In genomic region chr6:227074-227782, GRCh38 we compare ENCODE assay signal across 10 cellular contexts.
A peak's percentile ranks its signal among the peaks of the same experiment; 100 is the strongest.
DNase-seq lines count a peak whose midpoint lies in the region; ATAC-seq, FAIRE-seq and TF ChIP-seq lines count a peak whose summit lies in the region.
"Had no signal": no experiment of that assay in that cellular context is flagged by ENCODE, and none has a peak within 500 bp of the region (broad histone marks: within the 10 kb centered on the region; RNA-seq: fewer than 3 reads in every experiment).

No MANE protein-coding gene starts in this region.

- no peak for FAIRE-seq in small intestine (lab: Jason Lieb, UNC)
- FAIRE-seq: bronchial epithelial cell had no signal

- peak overlapping the region; percentile 94 for H3K27ac Mint-ChIP-seq in stimulated activated naive B cell treated with anti-CD40 and anti-IgM and Interleukin-4, amounts not matched to agents 10 μg/mL and 1 μg/mL and 100 μg/mL, for 72 hours

- peaks cover 0 to 21% (median 6%) of the 10 kb centered on the region in 9 donors for H3K4me1 ChIP-seq in heart right ventricle
- no peaks in the 10 kb centered on the region for H3K4me1 ChIP-seq in small intestine (ENCODE audit: control insufficient read depth in 2 of 2, insufficient read depth in 1 of 2, low read depth in 1 of 2, low read length in 1 of 2)
- H3K4me1 ChIP-seq: Caco-2 had no signal

- WGBS in heart right ventricle, 2 donors = 81 to 83% methylated on average over 17 of the region's 17 CpGs
- WGBS in small intestine, 3 donors = 80 to 92% (median 81%) methylated on average over 17 of the region's 17 CpGs

- H3K36me3 Mint-ChIP-seq in stimulated activated naive B cell treated with anti-CD40 and anti-IgM and Interleukin-4, amounts not matched to agents 10 μg/mL and 1 μg/mL and 100 μg/mL, for 72 hours = peaks cover 0 to 2% of the 10 kb centered on the region in 2 donors

- H3K27me3 Mint-ChIP-seq in stimulated activated naive B cell treated with anti-CD40 and anti-IgM and Interleukin-4, amounts not matched to agents 10 μg/mL and 1 μg/mL and 100 μg/mL, for 72 hours = no peaks in the 10 kb centered on the region

- no peaks in the 10 kb centered on the region for H3K36me3 ChIP-seq in heart right ventricle
- no peaks in the 10 kb centered on the region for H3K36me3 ChIP-seq in small intestine (ENCODE audit: control insufficient read depth in 2 of 2, insufficient read depth in 2 of 2, low read length in 2 of 2)

- H3K27ac ChIP-seq in heart right ventricle = no peak overlapping the region
- H3K27ac ChIP-seq in small intestine (ENCODE audit: low read depth in 1 of 2, low read length in 1 of 2) = no peak overlapping the region

- H3K27me3 ChIP-seq in heart right ventricle (peaks cover 0 to 4% (median 0%) of the 10 kb centered on the region in 7 donors), small intestine (ENCODE audit: control insufficient read depth in 2 of 2, insufficient read depth in 2 of 2, low read length in 2 of 2) (no peaks in the 10 kb centered on the region)

- H3K9me3 Mint-ChIP-seq in stimulated activated naive B cell treated with anti-CD40 and anti-IgM and Interleukin-4, amounts not matched to agents 10 μg/mL and 1 μg/mL and 100 μg/mL, for 72 hours = no peaks in the 10 kb centered on the region

- peak in 5 of 9 donors; percentile 11 to 37 (median 23) for TF ChIP-seq CTCF in heart right ventricle (IDR thresholded peaks at IDR 0.05)

- H3K4me1 Mint-ChIP-seq in stimulated activated naive B cell treated with anti-CD40 and anti-IgM and Interleukin-4, amounts not matched to agents 10 μg/mL and 1 μg/mL and 100 μg/mL, for 72 hours = peaks cover 51 to 77% of the 10 kb centered on the region in 2 donors

- H3K9me3 ChIP-seq in heart right ventricle = peaks cover 0 to 5% (median 0%) of the 10 kb centered on the region in 11 donors
- no peaks in the 10 kb centered on the region for H3K9me3 ChIP-seq in small intestine (ENCODE audit: control insufficient read depth, low read depth)
- H3K9me3 ChIP-seq: Caco-2 had no signal

- peak in 3 of 8 donors; percentile 26 to 52 (median 45) for ATAC-seq in heart right ventricle
- no peak for ATAC-seq in Right ventricle myocardium superior (ENCODE audit: poor library complexity)
- peak; percentile 34 for ATAC-seq in HG02763 (IDR thresholded peaks at IDR 0.05; ENCODE audit: unreplicated experiment)
- ATAC-seq in stimulated activated naive B cell treated with anti-CD40 and anti-IgM and Interleukin-4, amounts not matched to agents 10 μg/mL and 1 μg/mL and 100 μg/mL, for 72 hours (replicated peaks) = peak; percentile 76 to 86
- ATAC-seq in left colon = no peak

- intact Hi-C loops in heart right ventricle (cut with DNase I) (no loop called here), Right ventricle myocardium superior (cut with DNase I) (no loop called here), left colon (cut with DNase I, micrococcal nuclease) (no loop called here)

- H3K4me3 Mint-ChIP-seq in stimulated activated naive B cell treated with anti-CD40 and anti-IgM and Interleukin-4, amounts not matched to agents 10 μg/mL and 1 μg/mL and 100 μg/mL, for 72 hours = peak overlapping the region; percentile 21 to 41

- peak overlapping the region in 1 of 10 donors; percentile 8 for H3K4me3 ChIP-seq in heart right ventricle
- no peak overlapping the region for H3K4me3 ChIP-seq in small intestine (ENCODE audit: low read depth in 1 of 2, low read length in 2 of 2)

- no peak for DNase-seq in heart right ventricle
- DNase-seq in Right ventricle myocardium superior = no peak
- DNase-seq in activated CD8-positive, alpha-beta memory T cell treated with anti-CD3 and anti-CD28 coated beads, Interleukin-2, amount 50 U/mL, for 48 hours = peak; percentile 54
- peak; percentile 78 for DNase-seq in stimulated activated naive B cell treated with anti-CD40 and anti-IgM and Interleukin-4, amounts not matched to agents 10 μg/mL and 1 μg/mL and 100 μg/mL, for 72 hours
- no peak for DNase-seq in left colon
- no peak for DNase-seq in AG08396 (ENCODE audit: low spot score)
- no peak for DNase-seq in small intestine
- DNase-seq: Caco-2 had no signal

Comparison
In these comparisons a context has a peak if more than half of its experiments do, and no peak if none do; other contexts are left out.
1. ATAC-seq: peak in HG02763 (single experiment) and stimulated activated naive B cell treated with anti-CD40 and anti-IgM and Interleukin-4, amounts not matched to agents 10 μg/mL and 1 μg/mL and 100 μg/mL, for 72 hours (2 of 2); none in Right ventricle myocardium superior (single experiment) and left colon (single experiment).
2. DNase-seq: peak in activated CD8-positive, alpha-beta memory T cell treated with anti-CD3 and anti-CD28 coated beads, Interleukin-2, amount 50 U/mL, for 48 hours (single experiment) and stimulated activated naive B cell treated with anti-CD40 and anti-IgM and Interleukin-4, amounts not matched to agents 10 μg/mL and 1 μg/mL and 100 μg/mL, for 72 hours (single experiment); none in heart right ventricle (0 of 2), Right ventricle myocardium superior (single experiment), left colon (0 of 2), AG08396 (single experiment) and small intestine (single experiment).